15 cellular contexts compared by ENCODE assay signal in genomic region chr16:49093939-49094338, GRCh38.
DNase-seq lines count a peak whose midpoint lies in the region; ATAC-seq and TF ChIP-seq lines count a peak whose summit lies in the region.
"Had no signal": no experiment of that assay in that cellular context is flagged by ENCODE, and none has a peak within 500 bp of the region (broad histone marks: within the 10 kb centered on the region; RNA-seq: fewer than 3 reads in every experiment).

No MANE protein-coding gene starts in this region.

- no peaks in the 10 kb centered on the region for H4K20me1 ChIP-seq in GM23338 (replicated peaks; ENCODE audit: insufficient read depth)
- H4K20me1 ChIP-seq: BLaER1 had no signal

- H3K9me3 Mint-ChIP-seq in GM23338, result no peaks in the 10 kb centered on the region

- peaks cover 4% of the 10 kb centered on the region; the same call in 2 of the 3 replicates for H3K4me1 Mint-ChIP-seq in GM23338
- H3K4me1 Mint-ChIP-seq: CD8-positive, alpha-beta memory T cell had no signal

- H3K4me3 Mint-ChIP-seq in GM23338, result no peak overlapping the region
- H3K4me3 Mint-ChIP-seq: CD8-positive, alpha-beta memory T cell had no signal

- DNase-seq in GM23338 (ENCODE audit: low spot score), result no peak
- peak in 1 of 49 donors; percentile 2 for DNase-seq in substantia nigra (lab: John Stamatoyannopoulos, UW)
- DNase-seq in activated CD4-positive, alpha-beta T cell treated with anti-CD3 and anti-CD28 coated beads for 48 hours, result no peak
- no peak for DNase-seq in NCI-H774 (lab: John Stamatoyannopoulos, UW)
- DNase-seq: 8988T; AML-193; Caco-2; CD8-positive, alpha-beta memory T cell; DND-41; GDM1 had no signal

- H3K27me3 Mint-ChIP-seq in GM23338 (ENCODE audit: insufficient read depth, low read depth, poor library complexity), result peaks cover 5% of the 10 kb centered on the region

- H3F3A ChIP-seq in GM23338 (replicated peaks; ENCODE audit: low read depth), result no peaks in the 10 kb centered on the region

- H3K36me3 ChIP-seq in GM23338 (ENCODE audit: insufficient read depth), result no peaks in the 10 kb centered on the region
- H3K36me3 ChIP-seq: BLaER1, HAP-1 had no signal

- no peaks in the 10 kb centered on the region for H3K36me3 Mint-ChIP-seq in GM23338 (ENCODE audit: low read depth)
- H3K36me3 Mint-ChIP-seq: CD8-positive, alpha-beta memory T cell had no signal

- TF ChIP-seq CTCF in GM23338 (conservative IDR thresholded peaks at IDR 0.05; ENCODE audit: low read depth in 2 of 2), result no peak

- no peaks in the 10 kb centered on the region for H3K79me2 ChIP-seq in GM23338 (replicated peaks; ENCODE audit: insufficient read depth)

- H3K27ac ChIP-seq in GM23338 (ENCODE audit: low read depth) (no peak overlapping the region), cingulate gyrus (ENCODE audit: low read depth, low read length) (peak overlapping the region; percentile 49), layer of hippocampus (ENCODE audit: low read depth, low read length) (peak overlapping the region; percentile 39), substantia nigra (ENCODE audit: low read depth, low read length, poor library complexity, severe bottlenecking) (peak overlapping the region; percentile 62)
- H3K27ac ChIP-seq: BLaER1 had no signal

- H3K4me3 ChIP-seq in GM23338, result no peak overlapping the region
- H3K4me3 ChIP-seq: BLaER1, HAP-1 had no signal

- ATAC-seq in GM23338, result no peak
- ATAC-seq in GM21576 (IDR thresholded peaks at IDR 0.05; ENCODE audit: unreplicated experiment), result no peak

- H3K27me3 ChIP-seq in GM23338 (ENCODE audit: insufficient read depth) (no peaks in the 10 kb centered on the region), layer of hippocampus (ENCODE audit: control insufficient read depth, insufficient read depth, low read length) (no peaks in the 10 kb centered on the region)
- H3K27me3 ChIP-seq: BLaER1 had no signal

- H3K9me2 ChIP-seq in GM23338 (ENCODE audit: insufficient read depth), result no peaks in the 10 kb centered on the region

- H3K4me1 ChIP-seq in GM23338 (ENCODE audit: insufficient read depth), result no peaks in the 10 kb centered on the region
- H3K4me1 ChIP-seq: BLaER1, Caco-2, HAP-1 had no signal

- H2AFZ ChIP-seq in GM23338, result peak overlapping the region; percentile 38; the same call in 1 of the 2 replicates

- no peak overlapping the region for H3K4me2 ChIP-seq in GM23338
- H3K4me2 ChIP-seq: BLaER1 had no signal

- no peak overlapping the region for H3K27ac Mint-ChIP-seq in GM23338
- H3K27ac Mint-ChIP-seq: CD8-positive, alpha-beta memory T cell had no signal

TF ChIP-seq in GM23338, 12 proteins besides CTCF, POLR2A, EP300 and RAD21:
- TF ChIP-seq ETS1 (IDR thresholded peaks at IDR 0.05) (no peak), NANOG (IDR thresholded peaks at IDR 0.05; ENCODE audit: borderline replicate concordance) (no peak)
